In the genomic region with DNA sequence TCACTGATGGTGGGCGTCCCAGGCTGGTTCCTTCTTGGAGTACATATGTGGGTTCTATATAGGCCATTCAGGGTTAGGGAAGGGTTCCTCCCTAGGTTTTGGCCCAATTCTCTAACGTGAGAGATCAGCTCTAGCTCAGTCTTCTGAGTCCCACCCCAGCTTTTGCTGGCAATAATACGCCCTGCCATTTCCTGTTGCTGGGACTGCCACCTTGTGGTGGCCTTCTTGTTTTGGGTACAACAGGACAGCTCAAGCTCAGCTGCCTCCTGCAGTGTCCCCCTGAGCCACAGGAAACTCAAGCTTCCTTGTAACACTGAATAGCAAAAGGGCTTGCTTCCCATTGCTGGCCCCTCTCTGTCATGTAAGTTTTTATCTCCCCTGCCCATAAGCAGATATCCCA, we compare ENCODE assay signal across 8 cellular contexts.
DNase-seq lines count a peak whose midpoint lies in the region; ATAC-seq and TF ChIP-seq lines count a peak whose summit lies in the region.

No MANE protein-coding gene starts in this region.

- no peak for TF ChIP-seq POLR2A in suprapubic skin (IDR thresholded peaks at IDR 0.05)

- no peaks in the 10 kb centered on the region for H3K4me1 ChIP-seq in OCI-LY1 (ENCODE audit: insufficient read depth, low read length, severe bottlenecking)
- H3K4me1 ChIP-seq in left ventricle myocardium inferior, result peaks cover 7% of the 10 kb centered on the region
- H3K4me1 ChIP-seq in suprapubic skin, result no peaks in the 10 kb centered on the region

- no peak overlapping the region for H3K27ac Mint-ChIP-seq in activated T-cell treated with anti-CD3 and anti-CD28 coated beads, Interleukin-2, amount 50 U/mL, for 72 hours

- H4K20me1 ChIP-seq in OCI-LY1 (ENCODE audit: insufficient read depth, low read length), result no peaks in the 10 kb centered on the region

- H3K9me3 ChIP-seq in OCI-LY1 (ENCODE audit: low read length), result no peaks in the 10 kb centered on the region
- peaks cover 6% of the 10 kb centered on the region for H3K9me3 ChIP-seq in left ventricle myocardium inferior (replicated peaks)
- H3K9me3 ChIP-seq in suprapubic skin, result no peaks in the 10 kb centered on the region

- H2AFZ ChIP-seq in OCI-LY1 (ENCODE audit: low read length), result no peak overlapping the region

- no peaks in the 10 kb centered on the region for H3K27me3 Mint-ChIP-seq in activated T-cell treated with anti-CD3 and anti-CD28 coated beads, Interleukin-2, amount 50 U/mL, for 72 hours (ENCODE audit: low read depth)

- H3K27ac ChIP-seq in OCI-LY1 (ENCODE audit: low read depth, low read length, poor library complexity, severe bottlenecking) (no peak overlapping the region), left ventricle myocardium inferior (replicated peaks) (no peak overlapping the region), suprapubic skin (no peak overlapping the region)

- H3K36me3 ChIP-seq in OCI-LY1 (ENCODE audit: insufficient read depth, low read length) (no peaks in the 10 kb centered on the region; the same call in 1 of the 2 replicates), left ventricle myocardium inferior (peaks cover 7% of the 10 kb centered on the region), suprapubic skin (no peaks in the 10 kb centered on the region)

- peaks cover 18% of the 10 kb centered on the region for H3K4me1 Mint-ChIP-seq in activated T-cell treated with anti-CD3 and anti-CD28 coated beads, Interleukin-2, amount 50 U/mL, for 72 hours (ENCODE audit: low read depth)

- intact Hi-C loops in left ventricle myocardium inferior (cut with micrococcal nuclease), result no loop called here

- no peaks in the 10 kb centered on the region for H3K79me2 ChIP-seq in OCI-LY1 (ENCODE audit: insufficient read depth, low read length)

- TF ChIP-seq CTCF in GM12801 (IDR thresholded peaks at IDR 0.05; ENCODE audit: extremely low read depth, insufficient read length) (peak; percentile 48), OCI-LY1 (IDR thresholded peaks at IDR 0.05; ENCODE audit: low read length) (peak; percentile 78), left ventricle myocardium inferior (IDR thresholded peaks at IDR 0.05; ENCODE audit: borderline replicate concordance) (peak; percentile 45), suprapubic skin (IDR thresholded peaks at IDR 0.05) (peak in 1 of 2 donors; percentile 19)

- DNase-seq in 8988T, result peak; percentile 23
- DNase-seq in activated T-cell treated with anti-CD3 and anti-CD28 coated beads, Interleukin-2, amount 50 U/mL, for 72 hours, result peak; percentile 51 to 63
- DNase-seq in left ventricle myocardium inferior, result no peak
- peak; percentile 31 for DNase-seq in stimulated activated CD4-positive, alpha-beta T cell treated with anti-CD3 and anti-CD28 coated beads, Interleukin-2, amount 100 ng/mL, for 4 hours (ENCODE audit: low read depth)
- no peak for DNase-seq in suprapubic skin (ENCODE audit: low spot score in 2 of 2)

- peaks cover 7% of the 10 kb centered on the region in 2 donors for H3K36me3 Mint-ChIP-seq in activated T-cell treated with anti-CD3 and anti-CD28 coated beads, Interleukin-2, amount 50 U/mL, for 72 hours (ENCODE audit: insufficient read depth in 2 of 2)

- peaks cover 3 to 5% of the 10 kb centered on the region in 2 donors for H3K9me3 Mint-ChIP-seq in activated T-cell treated with anti-CD3 and anti-CD28 coated beads, Interleukin-2, amount 50 U/mL, for 72 hours

- WGBS in suprapubic skin, result 59% methylated on average over 3 of the region's 3 CpGs

- H3K4me3 ChIP-seq in OCI-LY1 (ENCODE audit: low read depth, low read length, poor library complexity, severe bottlenecking) (no peak overlapping the region), left ventricle myocardium inferior (no peak overlapping the region), suprapubic skin (no peak overlapping the region)

- H3K27me3 ChIP-seq in OCI-LY1 (ENCODE audit: insufficient read depth, low read length), result no peaks in the 10 kb centered on the region
- H3K27me3 ChIP-seq in left ventricle myocardium inferior (ENCODE audit: low read depth), result no peaks in the 10 kb centered on the region
- no peaks in the 10 kb centered on the region for H3K27me3 ChIP-seq in suprapubic skin

- no peak overlapping the region for H3K9ac ChIP-seq in OCI-LY1 (ENCODE audit: low read length)

- H3K4me3 Mint-ChIP-seq in activated T-cell treated with anti-CD3 and anti-CD28 coated beads, Interleukin-2, amount 50 U/mL, for 72 hours, result no peak overlapping the region

- no peak overlapping the region for H3K4me2 ChIP-seq in OCI-LY1 (ENCODE audit: low read length)

- peak; percentile 62 for ATAC-seq in HG02623 (IDR thresholded peaks at IDR 0.05; ENCODE audit: unreplicated experiment)
- ATAC-seq in activated T-cell treated with anti-CD3 and anti-CD28 coated beads, Interleukin-2, amount 50 U/mL, for 72 hours (replicated peaks in 1 of 2), result peak; percentile 62 to 65

- H3F3A ChIP-seq in OCI-LY1 (ENCODE audit: insufficient read depth, low read length), result no peaks in the 10 kb centered on the region

- no peaks in the 10 kb centered on the region for H3K9me2 ChIP-seq in OCI-LY1 (ENCODE audit: low read depth, low read length)

- TF ChIP-seq EP300 in suprapubic skin (IDR thresholded peaks at IDR 0.05), result no peak

Comparison
In these comparisons a context has a peak if more than half of its experiments do, and no peak if none do; other contexts are left out.
1. DNase-seq: peak in 8988T (single experiment), activated T-cell treated with anti-CD3 and anti-CD28 coated beads, Interleukin-2, amount 50 U/mL, for 72 hours (2 of 2) and stimulated activated CD4-positive, alpha-beta T cell treated with anti-CD3 and anti-CD28 coated beads, Interleukin-2, amount 100 ng/mL, for 4 hours (single experiment); none in left ventricle myocardium inferior (single experiment) and suprapubic skin (0 of 2).